8 cellular contexts compared by ENCODE assay signal in the genomic region with DNA sequence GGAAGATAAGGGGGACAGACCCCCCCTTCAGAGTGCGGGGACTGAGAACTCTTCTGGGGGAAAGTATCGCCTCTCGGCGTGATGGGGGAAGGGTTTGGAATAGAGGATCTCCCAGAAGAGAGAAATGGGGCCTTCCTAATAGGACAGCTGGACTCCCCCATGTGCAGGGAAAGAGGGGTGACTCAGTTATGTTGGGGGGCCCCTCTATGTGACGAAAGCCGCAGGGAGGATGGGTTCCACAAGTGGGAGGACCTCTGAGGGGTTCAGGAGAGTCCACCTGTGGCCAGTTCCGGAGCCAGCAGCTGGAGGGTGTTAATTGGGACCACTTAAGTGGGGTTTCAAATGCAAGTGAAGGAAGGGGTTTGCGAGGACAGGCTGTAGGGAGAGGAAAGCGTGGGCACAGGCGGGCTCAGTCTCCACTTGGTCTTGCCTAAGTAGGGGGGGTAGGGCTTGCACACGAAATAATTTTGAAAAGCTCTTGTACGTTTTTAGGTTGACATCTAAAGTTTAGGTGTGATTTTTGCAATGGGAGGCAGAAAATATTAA. TPM values are rescaled to one million over a fixed set of nuclear protein-coding genes. Genes with fewer than 3 reads are reported as not detected.
DNase-seq lines count a peak whose midpoint lies in the region; ATAC-seq and TF ChIP-seq lines count a peak whose summit lies in the region.

No MANE protein-coding gene starts in this region.

- peaks cover 18% of the 10 kb centered on the region for H3K36me3 Mint-ChIP-seq in central memory CD8-positive, alpha-beta T cell (ENCODE audit: insufficient read depth)
- peaks cover 0 to 15% (median 0%) of the 10 kb centered on the region in 3 donors for H3K36me3 Mint-ChIP-seq in naive thymus-derived CD8-positive, alpha-beta T cell

- H3K4me3 ChIP-seq in GM12875 (ENCODE audit: low read depth, low read length) = peak overlapping the region; percentile 63
- H3K4me3 ChIP-seq in Jurkat, Clone E6-1 (ENCODE audit: low read length) = peak overlapping the region; percentile 75

- H3K4me3 Mint-ChIP-seq in central memory CD8-positive, alpha-beta T cell = peak overlapping the region; percentile 88
- peak overlapping the region; percentile 62 to 96 (median 70) for H3K4me3 Mint-ChIP-seq in naive thymus-derived CD8-positive, alpha-beta T cell

- POLR2A ChIA-PET in naive thymus-derived CD8-positive, alpha-beta T cell (lab: Charles Lee) = interaction anchor here (0.7 to 3.5 kb wide), 8 partner anchors 12 to 261 kb away, joined by 3 to 31 read pairs (median 10); a partner anchor contains a TSS

- H3K4me1 Mint-ChIP-seq in central memory CD8-positive, alpha-beta T cell = peaks cover 20% of the 10 kb centered on the region
- peaks cover 14 to 35% (median 28%) of the 10 kb centered on the region in 4 donors for H3K4me1 Mint-ChIP-seq in naive thymus-derived CD8-positive, alpha-beta T cell

- no peak for DNase-seq in Jurkat, Clone E6-1 (ENCODE audit: low read depth, low spot score)
- no peak for DNase-seq in central memory CD8-positive, alpha-beta T cell (ENCODE audit: low spot score in 2 of 2)
- no peak for DNase-seq in naive thymus-derived CD8-positive, alpha-beta T cell
- DNase-seq in NCI-H2196 treated with DMSO at 0.1 percent for 48 hours (lab: John Stamatoyannopoulos, UW; ENCODE audit: unreplicated experiment) (no peak), NK-92 (lab: John Stamatoyannopoulos, UW; ENCODE audit: unreplicated experiment) (no peak), hypothalamus (lab: John Stamatoyannopoulos, UW) (no peak)

- no peak for TF ChIP-seq CTCF in GM12875 (IDR thresholded peaks at IDR 0.05; ENCODE audit: borderline replicate concordance, insufficient read depth, low read depth, low read length)

- H3K27ac Mint-ChIP-seq in central memory CD8-positive, alpha-beta T cell (ENCODE audit: low read depth) = peak overlapping the region; percentile 87
- peak overlapping the region; percentile 37 to 89 (median 78) for H3K27ac Mint-ChIP-seq in naive thymus-derived CD8-positive, alpha-beta T cell

- no peaks in the 10 kb centered on the region for H3K27me3 Mint-ChIP-seq in central memory CD8-positive, alpha-beta T cell
- H3K27me3 Mint-ChIP-seq in naive thymus-derived CD8-positive, alpha-beta T cell = no peaks in the 10 kb centered on the region

- no peaks in the 10 kb centered on the region for H3K9me3 Mint-ChIP-seq in central memory CD8-positive, alpha-beta T cell
- H3K9me3 Mint-ChIP-seq in naive thymus-derived CD8-positive, alpha-beta T cell = no peaks in the 10 kb centered on the region

- no peak for ATAC-seq in central memory CD8-positive, alpha-beta T cell (replicated peaks; ENCODE audit: extremely low read depth, poor library complexity, severe bottlenecking)
- ATAC-seq in naive thymus-derived CD8-positive, alpha-beta T cell = no peak
- no peak for ATAC-seq in HG02623 (IDR thresholded peaks at IDR 0.05; ENCODE audit: unreplicated experiment)

RNA-seq across cellular contexts. Expression of a gene that starts 0.7 kb away (rescaled TPM):
- 33.7 TPM for polyA plus RNA-seq in Jurkat, Clone E6-1 (2012; ENCODE audit: insufficient read depth, insufficient read length)
- 1 to 10 TPM; 9.4 to 9.8 TPM for total RNA-seq in naive thymus-derived CD8-positive, alpha-beta T cell
- polyA plus RNA-seq in naive thymus-derived CD8-positive, alpha-beta T cell = 10 to 100 TPM in 2 of 3 donors, 1 to 10 TPM in 1; 9.8 to 13.9 (median 10.2) TPM

RNA-seq across cellular contexts. Expression of a gene that starts 13.7 kb away (rescaled TPM):
- 101 TPM for polyA plus RNA-seq in Jurkat, Clone E6-1 (2012; ENCODE audit: insufficient read depth, insufficient read length)
- total RNA-seq in naive thymus-derived CD8-positive, alpha-beta T cell = 10 to 100 TPM; 98.4 to 99.7 TPM
- 10 to 100 TPM; 13.9 to 25.1 (median 19.7) TPM for polyA plus RNA-seq in naive thymus-derived CD8-positive, alpha-beta T cell
